14 cellular contexts compared by ENCODE assay signal in genomic region chr22:39177791-39178190, GRCh38. TPM values are rescaled to one million over a fixed set of nuclear protein-coding genes. Genes with fewer than 3 reads are reported as not detected.
DNase-seq lines count a peak whose midpoint lies in the region; ATAC-seq and TF ChIP-seq lines count a peak whose summit lies in the region.
"Had no signal": no experiment of that assay in that cellular context is flagged by ENCODE, and none has a peak within 500 bp of the region (broad histone marks: within the 10 kb centered on the region; RNA-seq: fewer than 3 reads in every experiment).

No MANE protein-coding gene starts in this region.

- CTCF ChIA-PET in CD4-positive, alpha-beta memory T cell (lab: Charles Lee; ENCODE audit: partially characterized antibody), result interaction anchor here (19.5 kb wide), 1 partner anchor 137 kb away, joined by 477 read pairs; the partner anchor contains the start of gene RPL3

- TF ChIP-seq CTCF in sigmoid colon (IDR thresholded peaks at IDR 0.05), result no peak

- H3K9me3 Mint-ChIP-seq in CD4-positive, alpha-beta memory T cell, result peaks cover 0 to 4% (median 0%) of the 10 kb centered on the region in 8 donors
- H3K9me3 Mint-ChIP-seq in activated T-helper 17 cell treated with anti-CD3 and anti-CD28 coated beads, Interleukin-2, amount 50 U/mL, for 72 hours, result no peaks in the 10 kb centered on the region

- 71 to 83% methylated on average over 9 of the region's 9 CpGs for WGBS in sigmoid colon, 2 donors

- H3K27ac Mint-ChIP-seq in CD4-positive, alpha-beta memory T cell, result peak overlapping the region; percentile 57 to 90 (median 87)
- peak overlapping the region; percentile 65 for H3K27ac Mint-ChIP-seq in activated T-helper 17 cell treated with anti-CD3 and anti-CD28 coated beads, Interleukin-2, amount 50 U/mL, for 72 hours
- H3K27ac Mint-ChIP-seq: memory B cell had no signal

- H3K36me3 ChIP-seq in CD4-positive, alpha-beta memory T cell (ENCODE audit: insufficient read depth, low read length), result no peaks in the 10 kb centered on the region
- H3K36me3 ChIP-seq in sigmoid colon, result no peaks in the 10 kb centered on the region
- H3K36me3 ChIP-seq: BLaER1 had no signal

- no peak for DNase-seq in CD4-positive, alpha-beta memory T cell
- DNase-seq in left lobe of liver (ENCODE audit: low spot score) (peak; percentile 40), sigmoid colon (no peak), NOMO-1 treated with dmso at 0.1 percent for 144 hours (lab: John Stamatoyannopoulos, UW; ENCODE audit: unreplicated experiment) (no peak), HUDEP-2 (lab: John Stamatoyannopoulos, UW; ENCODE audit: unreplicated experiment in 76 of 76) (no peak)
- no peak for DNase-seq in activated naive CD4-positive, alpha-beta T cell treated with anti-CD3 and anti-CD28 coated beads, Interleukin-2, amount 50 U/mL, for 16 hours
- DNase-seq: central memory CD4-positive, alpha-beta T cell; GF-D8; NCI-H1694; stimulated activated CD4-positive, alpha-beta T cell treated with anti-CD3 and anti-CD28 coated beads, Interleukin-12 subunit alpha, Interleukin-12 subunit beta, amount 100 ng/mL, for 4 hours had no signal

- ATAC-seq in activated T-helper 17 cell treated with anti-CD3 and anti-CD28 coated beads, Interleukin-2, amount 50 U/mL, for 72 hours (replicated peaks), result no peak
- ATAC-seq in left lobe of liver, result no peak
- ATAC-seq in GM19324 (IDR thresholded peaks at IDR 0.05; ENCODE audit: low FRiP score, unreplicated experiment), result no peak

- peak overlapping the region in 4 of 8 donors; percentile 20 to 76 (median 45) for H3K4me3 Mint-ChIP-seq in CD4-positive, alpha-beta memory T cell
- no peak overlapping the region for H3K4me3 Mint-ChIP-seq in activated T-helper 17 cell treated with anti-CD3 and anti-CD28 coated beads, Interleukin-2, amount 50 U/mL, for 72 hours
- H3K4me3 Mint-ChIP-seq: memory B cell had no signal

- H3K4me3 ChIP-seq in CD4-positive, alpha-beta memory T cell (ENCODE audit: low read length in 2 of 2), result no peak overlapping the region
- no peak overlapping the region for H3K4me3 ChIP-seq in sigmoid colon
- H3K4me3 ChIP-seq: BLaER1 had no signal

- intact Hi-C loops in CD4-positive, alpha-beta memory T cell (cut with micrococcal nuclease), result no loop called here
- intact Hi-C loops in sigmoid colon (cut with DNase I), result no loop called here

- H3K27me3 Mint-ChIP-seq in CD4-positive, alpha-beta memory T cell, result no peaks in the 10 kb centered on the region
- H3K27me3 Mint-ChIP-seq in activated T-helper 17 cell treated with anti-CD3 and anti-CD28 coated beads, Interleukin-2, amount 50 U/mL, for 72 hours, result no peaks in the 10 kb centered on the region

- H3K9me3 ChIP-seq in CD4-positive, alpha-beta memory T cell (ENCODE audit: control insufficient read depth in 1 of 2, low read length in 2 of 2), result no peaks in the 10 kb centered on the region
- H3K9me3 ChIP-seq in sigmoid colon, result peaks cover 0 to 1% (median 0%) of the 10 kb centered on the region in 4 donors

- TF ChIP-seq EP300 in sigmoid colon (IDR thresholded peaks at IDR 0.05), result no peak

- peaks cover 46% of the 10 kb centered on the region for H3K4me1 ChIP-seq in CD4-positive, alpha-beta memory T cell (ENCODE audit: insufficient read depth, low read length)
- H3K4me1 ChIP-seq in sigmoid colon, result peaks cover 0 to 44% (median 33%) of the 10 kb centered on the region in 4 donors

- POLR2A ChIA-PET in CD4-positive, alpha-beta memory T cell (lab: Charles Lee; ENCODE audit: partially characterized antibody), result interaction anchor here (11.8 kb wide), 1 partner anchor 137 kb away, joined by 433 read pairs; the partner anchor contains the start of gene RPL3

- no peak for TF ChIP-seq POLR2A in sigmoid colon (IDR thresholded peaks at IDR 0.05)

- peaks cover 0 to 4% of the 10 kb centered on the region in 2 donors for H3K36me3 Mint-ChIP-seq in CD4-positive, alpha-beta memory T cell
- no peaks in the 10 kb centered on the region for H3K36me3 Mint-ChIP-seq in activated T-helper 17 cell treated with anti-CD3 and anti-CD28 coated beads, Interleukin-2, amount 50 U/mL, for 72 hours (ENCODE audit: low read depth)
- H3K36me3 Mint-ChIP-seq: memory B cell had no signal

- H3K27ac ChIP-seq in CD4-positive, alpha-beta memory T cell (ENCODE audit: low read depth, low read length), result no peak overlapping the region
- H3K27ac ChIP-seq in sigmoid colon, result peak overlapping the region; percentile 70 to 76 (median 73)
- H3K27ac ChIP-seq: BLaER1 had no signal

- no peaks in the 10 kb centered on the region for H3K27me3 ChIP-seq in CD4-positive, alpha-beta memory T cell (ENCODE audit: insufficient read depth, low read length)
- H3K27me3 ChIP-seq in sigmoid colon, result no peaks in the 10 kb centered on the region
- H3K27me3 ChIP-seq: BLaER1 had no signal

- peaks cover 28 to 56% (median 48%) of the 10 kb centered on the region in 4 donors for H3K4me1 Mint-ChIP-seq in CD4-positive, alpha-beta memory T cell
- peaks cover 12% of the 10 kb centered on the region for H3K4me1 Mint-ChIP-seq in activated T-helper 17 cell treated with anti-CD3 and anti-CD28 coated beads, Interleukin-2, amount 50 U/mL, for 72 hours

RNA-seq across cellular contexts. Expression of gene CBX7, which starts 25.3 kb away (rescaled TPM):
- 100 to 1,000 TPM; 181 to 198 TPM for total RNA-seq in CD4-positive, alpha-beta memory T cell
- 10 to 100 TPM; 22.8 to 38.8 TPM for polyA plus RNA-seq in CD4-positive, alpha-beta memory T cell
- 10 to 100 TPM; 21.5 to 82.9 TPM for total RNA-seq in activated T-helper 17 cell treated with anti-CD3 and anti-CD28 coated beads, Interleukin-2, amount 50 U/mL, for 72 hours
- 15.7 TPM for total RNA-seq in left lobe of liver
- 100 to 1,000 TPM; 108 to 166 (median 125) TPM for total RNA-seq in sigmoid colon
- 10 to 100 TPM; 10.9 to 39.0 (median 36.2) TPM for polyA plus RNA-seq in sigmoid colon
